ENCODE assay signal across 19 cellular contexts in the genomic region with DNA sequence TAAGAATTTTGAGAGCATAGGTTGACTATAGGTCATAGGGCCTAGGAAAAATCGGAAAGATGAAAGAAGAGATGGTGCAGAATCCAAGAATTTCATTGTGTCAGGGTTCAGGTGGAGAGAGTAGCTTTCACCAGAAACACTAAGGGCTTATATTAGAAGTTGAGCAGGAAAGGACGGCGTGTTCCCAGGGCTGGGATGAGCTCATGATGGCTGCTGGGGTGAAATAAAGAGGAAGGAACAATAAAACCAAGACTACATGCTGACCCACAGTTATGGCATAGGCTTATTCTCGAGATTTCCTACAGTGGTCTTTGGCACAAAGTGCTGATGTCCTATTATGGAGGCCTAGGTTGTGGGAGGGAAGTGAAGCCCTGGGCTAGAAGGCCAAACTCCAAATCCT.
"Had no signal": no experiment of that assay in that cellular context is flagged by ENCODE, and none has a peak within 500 bp of the region (broad histone marks: within the 10 kb centered on the region; RNA-seq: fewer than 3 reads in every experiment).

No MANE protein-coding gene starts in this region.

- FAIRE-seq: frontal cortex, keratinocyte had no signal

- ATAC-seq: mucosa of descending colon; natural killer cell treated with Interleukin-12 subunit alpha and Interleukin-12 subunit beta and Interleukin-15 and Interleukin-18, amount 100 ng/mL, for 72 hours; stimulated activated naive CD8-positive, alpha-beta T cell treated with anti-CD3 and anti-CD28 coated beads, Interleukin-15, Interleukin-2, amounts not matched to agents 100 U/mL and 50 U/mL, for 24 hours had no signal

- H3K9ac ChIP-seq: parathyroid adenoma had no signal

- H2AFZ ChIP-seq: parathyroid adenoma had no signal

- H3K27me3 ChIP-seq: dorsolateral prefrontal cortex, right atrium auricular region, spleen, testis, tibial artery, upper lobe of left lung, uterus had no signal

- H3K27ac ChIP-seq: dorsolateral prefrontal cortex, parathyroid adenoma, skin epidermis, testis, tibial artery, uterus had no signal

- H3K4me3 ChIP-seq: dorsolateral prefrontal cortex, lung, mucosa of descending colon, right atrium auricular region, skin epidermis, spleen, testis, tibial artery, upper lobe of left lung, uterus had no signal

- H3K36me3 ChIP-seq: right atrium auricular region, spleen, tibial artery, upper lobe of left lung, uterus had no signal

- H3K9me3 ChIP-seq: mucosa of descending colon, right atrium auricular region, spleen, testis, tibial artery, upper lobe of left lung, uterus had no signal

- H3K79me2 ChIP-seq: parathyroid adenoma had no signal

- DNase-seq: dorsolateral prefrontal cortex; effector CD4-positive, alpha-beta T cell; mucosa of descending colon; naive B cell; spleen; stimulated activated CD4-positive, alpha-beta T cell treated with anti-CD3 and anti-CD28 coated beads, Interleukin-4, amount 100 ng/mL, for 4 hours; stimulated activated naive CD8-positive, alpha-beta T cell treated with anti-CD3 and anti-CD28 coated beads, Interleukin-15, Interleukin-2, amounts not matched to agents 100 U/mL and 50 U/mL, for 24 hours; substantia nigra; testis; upper lobe of left lung; uterus had no signal
